22 cellular contexts compared by ENCODE assay signal in the genomic region with DNA sequence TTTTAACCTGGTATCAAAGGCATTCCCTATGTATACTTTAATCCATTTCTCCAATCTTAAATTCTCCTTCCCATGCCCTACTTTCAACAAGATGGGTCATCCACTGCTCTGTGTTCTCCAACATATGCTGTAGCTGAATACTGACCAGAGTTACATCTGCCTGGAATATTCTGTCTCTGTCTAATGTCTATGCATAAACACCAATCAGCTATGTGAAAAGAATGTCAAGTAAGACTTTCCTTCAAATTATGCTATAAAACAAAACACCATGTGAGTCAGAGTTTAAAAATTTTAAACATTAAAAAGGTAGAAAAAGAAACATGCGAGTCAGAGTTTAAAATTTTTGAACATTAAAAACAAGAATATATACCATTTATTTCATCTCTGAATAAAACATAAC. TPM values are rescaled to one million over a fixed set of nuclear protein-coding genes. Genes with fewer than 3 reads are reported as not detected.
A peak's percentile ranks its signal among the peaks of the same experiment; 100 is the strongest.
DNase-seq lines count a peak whose midpoint lies in the region; ATAC-seq, FAIRE-seq and TF ChIP-seq lines count a peak whose summit lies in the region.
"Had no signal": no experiment of that assay in that cellular context is flagged by ENCODE, and none has a peak within 500 bp of the region (broad histone marks: within the 10 kb centered on the region; RNA-seq: fewer than 3 reads in every experiment).

No MANE protein-coding gene starts in this region.

- H3K27me3 ChIP-seq in transverse colon, result no peaks in the 10 kb centered on the region
- H3K27me3 ChIP-seq: vagina had no signal

- TF ChIP-seq POLR2A in transverse colon (IDR thresholded peaks at IDR 0.05), result no peak

- 78 to 92% methylated on average over 1 of the region's 1 CpG for WGBS in transverse colon (ENCODE audit: low coverage in 1 of 2), 2 donors

- in situ Hi-C loops in transverse colon (cut with MboI; ENCODE audit: low pct_ligation_motif_present in 1 of 4, low pct_unique_long_range_greater_than_20kb in 1 of 4, low sequenced_read_pairs in 3 of 4), result no loop called here

- FAIRE-seq in islet of Langerhans (lab: Jason Lieb, UNC), result peak; percentile 56
- FAIRE-seq: GM19239 had no signal

- peaks cover 0 to 6% (median 0%) of the 10 kb centered on the region in 4 donors for H3K36me3 ChIP-seq in transverse colon
- H3K36me3 ChIP-seq: cardiac muscle cell, vagina had no signal

- H3K4me3 ChIP-seq in transverse colon, result no peak overlapping the region
- H3K4me3 ChIP-seq: cardiac muscle cell, SK-N-MC, thoracic aorta, vagina had no signal

- no peak for TF ChIP-seq CTCF in transverse colon (IDR thresholded peaks at IDR 0.05)

- ATAC-seq in activated CD4-positive, CD25-positive, alpha-beta regulatory T cell treated with anti-CD3 and anti-CD28 coated beads, Interleukin-2, amount 50 U/mL, for 24 hours, result no peak
- ATAC-seq in GM19395 (IDR thresholded peaks at IDR 0.05; ENCODE audit: unreplicated experiment), result no peak

- no peak for TF ChIP-seq EP300 in transverse colon (IDR thresholded peaks at IDR 0.05; ENCODE audit: low read depth)

- H3K4me1 ChIP-seq in transverse colon, result peaks cover 0 to 21% (median 10%) of the 10 kb centered on the region in 4 donors

- no peaks in the 10 kb centered on the region for H3K9me3 ChIP-seq in transverse colon
- H3K9me3 ChIP-seq: thoracic aorta, vagina had no signal

- peak overlapping the region in 3 of 4 donors; percentile 35 to 50 (median 41) for H3K27ac ChIP-seq in transverse colon
- H3K27ac ChIP-seq: cardiac muscle cell, RWPE1, SK-N-MC, vagina had no signal

- intact Hi-C loops in transverse colon (cut with DNase I; ENCODE audit: low total_unique reads), result no loop called here

- DNase-seq in HS-27A (ENCODE audit: low read depth), result peak; percentile 24
- DNase-seq in amniotic epithelial cell (ENCODE audit: low read depth), result peak; percentile 80
- DNase-seq in transverse colon, result no peak
- no peak for DNase-seq in hypothalamus (lab: John Stamatoyannopoulos, UW)
- DNase-seq: activated CD4-positive, alpha-beta T cell treated with anti-CD3 and anti-CD28 coated beads for 4 hours; activated naive CD4-positive, alpha-beta T cell treated with Interleukin-2 at 50 U/mL for 16 hours; activated T-cell treated with anti-CD3 and anti-CD28 coated beads, Interleukin-2, amount 50 U/mL, for 24 hours; amygdala; head of caudate nucleus; NCI-H1694 treated with DMSO at 0.1 percent for 48 hours; NCI-H2171 treated with DMSO at 0.1 percent for 48 hours; stimulated activated CD4-positive, alpha-beta T cell treated with anti-CD3 and anti-CD28 coated beads, Interleukin-4, amount 100 ng/mL, for 4 hours; stimulated activated naive CD4-positive, alpha-beta T cell treated with Interleukin-2 at 50 U/mL for 16 hours had no signal

RNA-seq across cellular contexts. Expression of a gene that starts 19.3 kb away (rescaled TPM):
- total RNA-seq in transverse colon, result 10 to 100 TPM; 24.3 to 71.4 (median 54.8) TPM

Comparison
In these comparisons a context has a peak if more than half of its experiments do, and no peak if none do; other contexts are left out.
1. DNase-seq: peak in HS-27A (single experiment) and amniotic epithelial cell (single experiment); none in transverse colon (single experiment) and hypothalamus (0 of 51).